ENCODE assay signal across 17 cellular contexts in the genomic region with DNA sequence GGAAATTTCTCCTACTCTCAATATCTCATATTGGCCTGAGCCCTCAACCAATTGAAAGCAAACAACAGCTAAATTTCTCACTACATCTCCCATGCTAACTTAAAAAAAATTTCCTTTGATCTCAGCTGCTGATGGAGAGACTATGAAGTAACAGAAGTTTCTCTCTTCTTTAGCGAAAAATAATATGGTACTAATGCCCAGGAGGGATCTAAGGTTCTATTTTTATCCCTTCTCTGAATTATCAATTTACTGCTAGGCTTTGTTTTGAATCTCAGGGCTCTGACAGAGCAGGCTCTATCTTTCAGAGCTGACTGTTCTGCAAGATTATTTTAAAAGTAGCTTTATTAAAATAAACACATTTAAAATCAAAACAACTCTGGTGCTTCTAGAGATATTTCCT.
DNase-seq lines count a peak whose midpoint lies in the region; ATAC-seq and TF ChIP-seq lines count a peak whose summit lies in the region.
"Had no signal": no experiment of that assay in that cellular context is flagged by ENCODE, and none has a peak within 500 bp of the region (broad histone marks: within the 10 kb centered on the region; RNA-seq: fewer than 3 reads in every experiment).

No MANE protein-coding gene starts in this region.

- ATAC-seq in gastrocnemius medialis (no peak), HG03460 (IDR thresholded peaks at IDR 0.05; ENCODE audit: unreplicated experiment) (no peak)
- ATAC-seq: CD8-positive, alpha-beta T cell; GM12878 had no signal

- no peak overlapping the region for H3K27ac ChIP-seq in gastrocnemius medialis
- H3K27ac ChIP-seq: C4-2B, GM23248 had no signal

- TF ChIP-seq CTCF in neural crest cell (conservative IDR thresholded peaks at IDR 0.05) (no peak), gastrocnemius medialis (IDR thresholded peaks at IDR 0.05 in 4 of 5, conservative IDR thresholded peaks at IDR 0.05 in 1 of 5) (no peak)

- peaks cover 3% of the 10 kb centered on the region for H3K9me3 Mint-ChIP-seq in neural crest cell

- H3K4me3 Mint-ChIP-seq in neural crest cell, result no peak overlapping the region
- H3K4me3 Mint-ChIP-seq: CD4-positive, CD25-positive, alpha-beta regulatory T cell; CD8-positive, alpha-beta T cell had no signal

- peaks cover 24% of the 10 kb centered on the region for H3K4me1 Mint-ChIP-seq in neural crest cell
- H3K4me1 Mint-ChIP-seq: CD4-positive, CD25-positive, alpha-beta regulatory T cell had no signal

- no peaks in the 10 kb centered on the region for H3K36me3 ChIP-seq in gastrocnemius medialis

- no peaks in the 10 kb centered on the region for H3K4me1 ChIP-seq in gastrocnemius medialis

- in situ Hi-C loops in gastrocnemius medialis (cut with MboI; ENCODE audit: low sequenced_read_pairs in 4 of 4), result no loop called here

- H3K36me3 Mint-ChIP-seq in neural crest cell (ENCODE audit: low read depth), result no peaks in the 10 kb centered on the region
- H3K36me3 Mint-ChIP-seq: CD4-positive, CD25-positive, alpha-beta regulatory T cell; CD8-positive, alpha-beta T cell had no signal

- no peaks in the 10 kb centered on the region for H3K27me3 Mint-ChIP-seq in neural crest cell (ENCODE audit: low read depth)
- H3K27me3 Mint-ChIP-seq: CD4-positive, CD25-positive, alpha-beta regulatory T cell had no signal

- no peaks in the 10 kb centered on the region for H3K9me3 ChIP-seq in gastrocnemius medialis

- DNase-seq in COLO829 (ENCODE audit: low spot score), result peak; percentile 56
- peak; percentile 59 for DNase-seq in foreskin melanocyte
- DNase-seq in neural crest cell (ENCODE audit: low read depth, low spot score), result no peak
- DNase-seq in NCI-H146 (lab: John Stamatoyannopoulos, UW), result no peak
- no peak for DNase-seq in gastrocnemius medialis
- DNase-seq: CD4-positive, CD25-positive, alpha-beta regulatory T cell; CD8-positive, alpha-beta T cell; DMS 273 treated with DMSO at 0.1 percent for 48 hours; DMS79; EL; GDM1; GM23248; H7; HCEC 1CT had no signal

- no peaks in the 10 kb centered on the region for H3K27me3 ChIP-seq in gastrocnemius medialis

- no peak for TF ChIP-seq POLR2A in gastrocnemius medialis (IDR thresholded peaks at IDR 0.05)

- H3K27ac Mint-ChIP-seq in neural crest cell (ENCODE audit: unreplicated experiment), result peak overlapping the region; percentile 70
- H3K27ac Mint-ChIP-seq: CD4-positive, CD25-positive, alpha-beta regulatory T cell; CD8-positive, alpha-beta T cell had no signal

- no peak overlapping the region for H3K4me3 ChIP-seq in gastrocnemius medialis
- H3K4me3 ChIP-seq: GM12878, GM23248 had no signal

- intact Hi-C loops in gastrocnemius medialis (cut with DNase I; ENCODE audit: low total_unique reads), result no loop called here

Comparison
In these comparisons a context has a peak if more than half of its experiments do, and no peak if none do; other contexts are left out.
1. DNase-seq: peak in COLO829 (single experiment) and foreskin melanocyte (single experiment); none in neural crest cell (single experiment), NCI-H146 (single experiment) and gastrocnemius medialis (0 of 2).